14 cellular contexts compared by ENCODE assay signal in the genomic region with DNA sequence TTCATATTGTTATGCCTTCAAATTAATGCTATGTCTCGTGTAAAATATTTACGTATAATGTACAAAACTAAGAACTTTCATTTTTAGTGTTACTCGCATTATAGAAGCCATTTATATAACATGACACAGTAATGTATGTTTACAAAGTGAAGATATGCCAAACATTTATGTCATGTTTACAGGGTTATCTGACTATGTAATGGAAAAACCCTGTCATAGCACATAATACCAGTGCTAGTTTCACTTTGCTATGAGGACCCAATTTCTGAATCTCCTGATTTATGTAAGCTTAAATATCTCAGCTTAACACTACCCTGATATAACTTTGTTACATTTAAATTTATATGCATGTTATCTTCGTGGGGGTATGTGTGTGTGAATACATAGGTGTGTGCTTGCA.
DNase-seq lines count a peak whose midpoint lies in the region; ATAC-seq, FAIRE-seq and TF ChIP-seq lines count a peak whose summit lies in the region.
"Had no signal": no experiment of that assay in that cellular context is flagged by ENCODE, and none has a peak within 500 bp of the region (broad histone marks: within the 10 kb centered on the region; RNA-seq: fewer than 3 reads in every experiment).

No MANE protein-coding gene starts in this region.

- no peaks in the 10 kb centered on the region for H3K9me2 ChIP-seq in hepatocyte (replicated peaks; ENCODE audit: insufficient read depth)

- no peaks in the 10 kb centered on the region for H3F3A ChIP-seq in smooth muscle cell (ENCODE audit: low read depth)

- H3K4me1 ChIP-seq in hepatocyte (ENCODE audit: insufficient read depth): no peaks in the 10 kb centered on the region
- no peaks in the 10 kb centered on the region for H3K4me1 ChIP-seq in smooth muscle cell (ENCODE audit: low read depth)
- H3K4me1 ChIP-seq in pancreas: no peaks in the 10 kb centered on the region

- no peak for TF ChIP-seq CTCF in hepatocyte (IDR thresholded peaks at IDR 0.05; ENCODE audit: poor library complexity)
- no peak for TF ChIP-seq CTCF in smooth muscle cell (IDR thresholded peaks at IDR 0.05; ENCODE audit: borderline replicate concordance, insufficient read depth, poor library complexity, severe bottlenecking)
- no peak for TF ChIP-seq CTCF in pancreas (IDR thresholded peaks at IDR 0.05)

- H3K79me2 ChIP-seq in hepatocyte (no peaks in the 10 kb centered on the region), smooth muscle cell (ENCODE audit: low read depth) (no peaks in the 10 kb centered on the region)

- ATAC-seq in HG03432 (IDR thresholded peaks at IDR 0.05; ENCODE audit: unreplicated experiment): no peak
- no peak for ATAC-seq in pancreas

- no peaks in the 10 kb centered on the region for H3K36me3 ChIP-seq in hepatocyte (replicated peaks; ENCODE audit: insufficient read depth, low read depth)
- no peaks in the 10 kb centered on the region for H3K36me3 ChIP-seq in smooth muscle cell (ENCODE audit: low read depth)
- H3K36me3 ChIP-seq in pancreas: no peaks in the 10 kb centered on the region

- H3K27me3 ChIP-seq in hepatocyte: no peaks in the 10 kb centered on the region
- no peaks in the 10 kb centered on the region for H3K27me3 ChIP-seq in smooth muscle cell (ENCODE audit: low read depth)
- H3K27me3 ChIP-seq in pancreas: no peaks in the 10 kb centered on the region

- intact Hi-C loops in pancreas (cut with DNase I): no loop called here

- peak overlapping the region; percentile 16 for H3K27ac ChIP-seq in hepatocyte
- H3K27ac ChIP-seq in smooth muscle cell (ENCODE audit: low read depth): no peak overlapping the region
- no peak overlapping the region for H3K27ac ChIP-seq in pancreas

- 78% methylated on average over 4 of the region's 4 CpGs for WGBS in hepatocyte (ENCODE audit: low lambda C conversion rate, missing lambda C conversion rate)
- WGBS in smooth muscle cell (ENCODE audit: low lambda C conversion rate): 80% methylated on average over 4 of the region's 4 CpGs
- 67 to 76% methylated on average over 4 of the region's 4 CpGs for WGBS in pancreas, 2 donors

- H3K9ac ChIP-seq in smooth muscle cell (ENCODE audit: low read depth): no peak overlapping the region

- H3K4me3 ChIP-seq in hepatocyte: no peak overlapping the region
- no peak overlapping the region for H3K4me3 ChIP-seq in smooth muscle cell
- no peak overlapping the region for H3K4me3 ChIP-seq in pancreas

- H2AFZ ChIP-seq in hepatocyte: no peak overlapping the region
- peak overlapping the region; percentile 58 for H2AFZ ChIP-seq in smooth muscle cell (ENCODE audit: low read depth)

- FAIRE-seq in pancreas (lab: Jason Lieb, UNC): no peak
- FAIRE-seq: H54 had no signal

- H4K20me1 ChIP-seq in hepatocyte (ENCODE audit: insufficient read depth, poor library complexity, severe bottlenecking) (no peaks in the 10 kb centered on the region), smooth muscle cell (ENCODE audit: low read depth) (no peaks in the 10 kb centered on the region)

- H3K9me3 ChIP-seq in hepatocyte (ENCODE audit: low read depth): no peaks in the 10 kb centered on the region
- H3K9me3 ChIP-seq in smooth muscle cell (replicated peaks; ENCODE audit: low read depth): no peaks in the 10 kb centered on the region
- no peaks in the 10 kb centered on the region for H3K9me3 ChIP-seq in pancreas

- DNase-seq in OCI-M1 (lab: John Stamatoyannopoulos, UW): peak; percentile 25
- DNase-seq in dedifferentiated amniotic fluid mesenchymal stem cell (ENCODE audit: extremely low spot score): peak; percentile 31
- DNase-seq in hepatocyte (ENCODE audit: low spot score): peak; percentile 11
- no peak for DNase-seq in smooth muscle cell (lab: John Stamatoyannopoulos, UW; ENCODE audit: unreplicated experiment)
- no peak for DNase-seq in DMS153 treated with DMSO at 0.1 percent for 48 hours (lab: John Stamatoyannopoulos, UW; ENCODE audit: unreplicated experiment)
- no peak for DNase-seq in pancreas
- DNase-seq: CD8-positive, alpha-beta memory T cell; NCI-H1417; NCI-H1930; NCI-H2171; NCI-H774; SHP77 treated with DMSO at 0.1 percent for 48 hours had no signal

- peak overlapping the region; percentile 39 for H3K4me2 ChIP-seq in hepatocyte
- peak overlapping the region; percentile 48 for H3K4me2 ChIP-seq in smooth muscle cell

Comparison
In these comparisons a context has a peak if more than half of its experiments do, and no peak if none do; other contexts are left out.
1. DNase-seq: peak in OCI-M1 (single experiment), dedifferentiated amniotic fluid mesenchymal stem cell (single experiment) and hepatocyte (single experiment); none in smooth muscle cell (single experiment), DMS153 treated with DMSO at 0.1 percent for 48 hours (single experiment) and pancreas (0 of 6).